ENCODE assay signal across 20 cellular contexts in the genomic region with DNA sequence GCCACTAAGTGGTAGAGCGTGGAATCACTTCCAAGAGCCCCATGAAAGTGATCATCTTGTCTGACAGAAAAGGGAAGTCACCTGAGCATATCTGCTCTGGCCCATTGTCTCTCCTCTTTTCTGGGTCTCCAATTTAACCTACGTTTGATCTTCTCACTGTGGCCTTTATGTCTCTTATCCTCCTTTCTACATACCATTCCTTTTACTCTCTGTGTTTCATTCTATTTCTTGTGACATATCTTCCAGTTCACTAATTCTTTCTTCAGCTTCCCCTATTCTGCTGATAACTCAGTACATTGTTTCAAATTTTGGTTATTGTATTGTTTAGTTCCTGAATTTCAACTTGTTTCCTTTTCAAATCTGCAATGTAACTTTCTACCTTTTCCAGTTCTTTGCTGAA.
"Had no signal": no experiment of that assay in that cellular context is flagged by ENCODE, and none has a peak within 500 bp of the region (broad histone marks: within the 10 kb centered on the region; RNA-seq: fewer than 3 reads in every experiment).

No MANE protein-coding gene starts in this region.

- H3K27ac ChIP-seq: HL-60, RWPE1 had no signal

- H3K27me3 ChIP-seq: MG63 had no signal

- H3K36me3 ChIP-seq: MG63 had no signal

- H3K4me3 ChIP-seq: MG63 had no signal

- FAIRE-seq: HTR-8/SVneo had no signal

- H3K9me3 ChIP-seq: MG63 had no signal

- DNase-seq: Karpas-422, KG1, MG63, NCI-H1092, NCI-H1436, NCI-H187, NCI-H2029, NCI-H2081 treated with DMSO at 0.1 percent for 48 hours, NCI-H2171, NCI-H226, NCI-H446, NCI-H510A, NCI-H524 treated with DMSO at 0.1 percent for 48 hours, NCI-H69, NCI-H774, SHP77, T-helper 2 cell had no signal
